ENCODE assay signal across 8 cellular contexts in the genomic region with DNA sequence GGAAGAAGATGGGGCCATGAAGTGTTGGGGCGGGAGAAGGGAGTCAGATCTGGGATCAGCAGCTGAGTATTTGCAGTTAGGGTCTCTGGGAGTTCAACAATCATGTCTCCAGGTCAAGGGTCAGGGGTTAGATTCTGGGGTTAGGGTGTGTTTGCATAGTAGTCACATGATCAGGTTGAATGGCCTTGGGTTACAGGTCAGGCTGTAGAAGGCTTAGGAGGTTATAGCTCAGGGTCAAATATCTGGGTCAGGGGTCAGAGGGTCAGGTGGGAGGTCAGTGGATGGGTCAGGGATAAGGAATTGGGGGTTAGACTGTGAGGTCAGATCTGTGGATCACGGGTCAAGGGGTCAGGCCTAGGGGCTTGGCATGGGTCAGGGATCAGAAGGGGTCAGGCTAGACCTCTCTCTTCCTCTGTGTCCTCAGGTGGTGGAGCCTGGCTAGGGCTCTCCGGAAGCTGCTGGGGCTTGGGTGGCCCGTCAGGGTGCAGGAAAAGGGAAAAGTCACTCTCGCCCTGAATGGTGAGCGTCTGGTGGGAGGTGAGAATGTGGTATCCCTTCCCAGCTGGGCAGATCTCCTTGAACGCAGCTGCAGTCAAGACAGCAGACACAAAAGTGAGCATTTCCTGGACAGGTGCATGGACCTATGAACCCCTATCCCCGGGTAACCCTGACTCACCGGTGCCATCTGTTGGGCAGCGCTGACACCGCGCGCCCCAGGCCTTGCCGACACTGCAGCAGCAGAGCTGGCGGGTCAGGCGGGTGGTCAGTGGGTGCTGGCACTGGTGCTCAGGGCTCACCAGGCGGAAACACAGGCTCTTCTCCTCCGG.
DNase-seq lines count a peak whose midpoint lies in the region; ATAC-seq and TF ChIP-seq lines count a peak whose summit lies in the region.

No MANE protein-coding gene starts in this region.

- H3K4me3 ChIP-seq in mucosa of rectum (ENCODE audit: low read length in 2 of 2) = peak overlapping the region; percentile 23 to 66

- no peaks in the 10 kb centered on the region for H3K27me3 ChIP-seq in mucosa of rectum (ENCODE audit: control insufficient read depth in 2 of 2, insufficient read depth in 2 of 2, low read length in 2 of 2)

- no peak for ATAC-seq in GM19351 (IDR thresholded peaks at IDR 0.05; ENCODE audit: unreplicated experiment)

- peak in 4 of 5 donors; percentile 41 to 72 (median 55) for DNase-seq in T-helper 1 cell
- DNase-seq in central memory CD4-positive, alpha-beta T cell = peak; percentile 59
- DNase-seq in middle frontal gyrus (ENCODE audit: extremely low spot score, low spot score) = no peak

- H3K36me3 ChIP-seq in mucosa of rectum (ENCODE audit: control insufficient read depth in 2 of 2, insufficient read depth in 2 of 2, low read length in 2 of 2) = peaks cover 0 to 3% of the 10 kb centered on the region in 2 donors

- H3K27ac ChIP-seq in 22Rv1 (peak overlapping the region; percentile 61), mucosa of rectum (ENCODE audit: low read depth in 2 of 2, low read length in 2 of 2) (peak overlapping the region; percentile 88 to 93)

- no peaks in the 10 kb centered on the region for H3K9me3 ChIP-seq in mucosa of rectum (ENCODE audit: control insufficient read depth in 2 of 2, low read length in 2 of 2)

- peak overlapping the region; percentile 63 to 66 for H3K9ac ChIP-seq in mucosa of rectum (ENCODE audit: low read depth in 1 of 2, low read length in 2 of 2)

- peaks cover 24 to 28% of the 10 kb centered on the region in 2 donors for H3K4me1 ChIP-seq in mucosa of rectum (ENCODE audit: control insufficient read depth in 2 of 2, insufficient read depth in 2 of 2, low read length in 2 of 2)

- TF ChIP-seq CTCF in 22Rv1 (IDR thresholded peaks at IDR 0.05) (peak; percentile 65), GM12873 (IDR thresholded peaks at IDR 0.05; ENCODE audit: insufficient read depth, low read depth, low read length, missing control alignments) (peak; percentile 81), LNCAP (IDR thresholded peaks at IDR 0.05) (peak; percentile 82)
